In the genomic region with DNA sequence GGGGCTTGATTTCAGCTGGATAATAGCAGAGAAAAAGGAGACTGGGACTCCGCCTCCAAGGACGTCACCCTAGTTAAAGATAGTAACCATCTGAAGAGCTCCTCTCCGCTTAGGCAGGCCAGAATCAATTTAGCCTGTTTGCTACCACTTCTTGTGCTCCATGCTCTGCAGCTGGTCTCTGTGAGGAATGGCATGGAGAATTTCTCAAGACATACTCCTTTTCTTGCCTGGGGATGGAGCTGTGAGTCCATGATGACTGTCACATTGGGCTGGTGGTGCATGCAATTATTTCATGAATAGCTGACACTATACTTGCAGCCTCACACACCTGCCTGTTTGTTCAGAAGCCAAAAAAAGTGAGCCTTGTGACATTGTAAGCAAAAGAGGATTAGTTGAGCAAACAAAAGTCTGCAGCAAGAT, we compare ENCODE assay signal across 10 cellular contexts.
DNase-seq lines count a peak whose midpoint lies in the region; ATAC-seq, FAIRE-seq and TF ChIP-seq lines count a peak whose summit lies in the region.
"Had no signal": no experiment of that assay in that cellular context is flagged by ENCODE, and none has a peak within 500 bp of the region (broad histone marks: within the 10 kb centered on the region; RNA-seq: fewer than 3 reads in every experiment).

No MANE protein-coding gene starts in this region.

- H3K4me1 ChIP-seq in hepatocyte (ENCODE audit: insufficient read depth): no peaks in the 10 kb centered on the region
- H3K4me1 ChIP-seq: ascending aorta, transverse colon had no signal

- H4K20me1 ChIP-seq in hepatocyte (ENCODE audit: insufficient read depth, poor library complexity, severe bottlenecking): no peaks in the 10 kb centered on the region

- no peak for ATAC-seq in HG03159 (IDR thresholded peaks at IDR 0.05; ENCODE audit: unreplicated experiment)
- ATAC-seq in GM18519 (IDR thresholded peaks at IDR 0.05; ENCODE audit: low FRiP score, unreplicated experiment): no peak

- H3K4me3 ChIP-seq in hepatocyte: no peak overlapping the region
- H3K4me3 ChIP-seq: ascending aorta, transverse colon had no signal

- no peaks in the 10 kb centered on the region for H3K27me3 ChIP-seq in hepatocyte
- H3K27me3 ChIP-seq: ascending aorta, transverse colon had no signal

- WGBS in hepatocyte (ENCODE audit: low lambda C conversion rate, missing lambda C conversion rate): 65% methylated on average over 3 of the region's 3 CpGs

- no peak for FAIRE-seq in H54 (lab: Jason Lieb, UNC)

- TF ChIP-seq POLR2A in H54 (IDR thresholded peaks at IDR 0.05; ENCODE audit: low read depth, low read length): no peak

- in situ Hi-C loops in KBM-7 (cut with MboI; ENCODE audit: low pct_unique_long_range_greater_than_20kb, low sequenced_read_pairs): no loop called here

- H3K9me3 ChIP-seq in hepatocyte (ENCODE audit: low read depth): no peaks in the 10 kb centered on the region
- H3K9me3 ChIP-seq: ascending aorta, transverse colon had no signal

- no peak overlapping the region for H3K27ac ChIP-seq in hepatocyte
- H3K27ac ChIP-seq: ascending aorta, transverse colon had no signal

- H3K36me3 ChIP-seq in hepatocyte (replicated peaks; ENCODE audit: insufficient read depth, low read depth): no peaks in the 10 kb centered on the region
- H3K36me3 ChIP-seq: ascending aorta, transverse colon had no signal

- H3K9me2 ChIP-seq in hepatocyte (replicated peaks; ENCODE audit: insufficient read depth): no peaks in the 10 kb centered on the region

- no peaks in the 10 kb centered on the region for H3K79me2 ChIP-seq in hepatocyte

- no peak overlapping the region for H3K4me2 ChIP-seq in hepatocyte

- DNase-seq in DMS 273 (lab: John Stamatoyannopoulos, UW; ENCODE audit: unreplicated experiment) (peak; percentile 84), KBM-7 (peak; percentile 59), RPMI7951 (ENCODE audit: low read depth) (peak; percentile 37), hepatocyte (ENCODE audit: low spot score) (peak; percentile 28), H54 (ENCODE audit: insufficient read length, low spot score) (no peak)
- DNase-seq in stimulated activated CD4-positive, alpha-beta T cell treated with anti-CD3 and anti-CD28 coated beads, Interleukin-2, amount 100 ng/mL, for 24 hours: no peak
- DNase-seq: transverse colon had no signal

- peak; percentile 29 for TF ChIP-seq CTCF in hepatocyte (IDR thresholded peaks at IDR 0.05; ENCODE audit: poor library complexity)

- H2AFZ ChIP-seq in hepatocyte: no peak overlapping the region

Comparison
In these comparisons a context has a peak if more than half of its experiments do, and no peak if none do; other contexts are left out.
1. DNase-seq: peak in DMS 273 (single experiment), KBM-7 (single experiment), RPMI7951 (single experiment) and hepatocyte (single experiment); none in stimulated activated CD4-positive, alpha-beta T cell treated with anti-CD3 and anti-CD28 coated beads, Interleukin-2, amount 100 ng/mL, for 24 hours (0 of 2) and H54 (single experiment).